1 cellular context compared by ENCODE assay signal in the genomic region with DNA sequence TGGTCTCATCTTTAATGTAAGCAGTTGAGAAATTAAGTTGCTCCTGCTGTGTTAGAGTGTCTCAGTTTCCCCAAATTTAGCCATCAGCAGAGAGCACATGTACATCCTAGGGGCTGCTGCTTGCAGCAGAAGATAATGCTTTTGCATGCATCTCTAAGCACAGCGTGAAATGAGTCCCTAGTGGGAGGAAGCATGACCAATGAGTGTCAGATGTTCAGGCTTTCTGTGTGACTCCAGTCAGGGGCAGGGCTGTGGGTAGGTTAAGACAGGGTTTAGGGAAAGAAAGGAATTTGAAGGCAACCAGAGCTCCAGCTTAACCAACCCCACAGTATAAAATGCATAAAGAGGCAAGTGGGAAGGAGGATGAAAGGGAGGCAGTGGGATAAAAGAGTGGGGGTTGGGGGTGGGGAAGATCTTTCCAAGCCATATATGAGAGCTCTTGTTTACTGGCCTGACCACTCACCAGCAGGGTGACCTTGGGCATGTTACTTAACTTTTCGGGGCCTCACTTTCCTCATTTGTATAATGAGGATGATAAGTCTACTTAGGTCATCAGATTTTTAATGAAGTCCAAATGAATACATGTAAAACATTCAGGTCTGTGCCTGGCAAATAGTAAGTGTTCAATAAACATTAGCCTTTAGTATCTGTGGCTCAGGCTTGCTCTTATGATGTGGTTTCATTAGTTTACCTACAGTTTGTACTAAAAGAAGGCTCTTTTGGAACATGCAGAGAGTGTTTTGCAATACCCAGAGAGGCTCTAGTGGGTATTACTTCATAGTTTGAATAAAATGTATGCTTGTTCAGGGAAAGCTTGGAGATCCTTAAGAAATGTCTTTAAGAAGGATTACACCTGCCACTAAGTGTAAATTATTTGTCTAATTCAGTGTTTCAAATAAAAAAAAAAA.
TF ChIP-seq lines count a peak whose summit lies in the region.

No MANE protein-coding gene starts in this region.

TF ChIP-seq in SK-N-SH, 30 proteins besides CTCF, POLR2A, EP300 and RAD21 (continued from another document):
- TF ChIP-seq FOXJ3 (CRISPR knock-in tag; IDR thresholded peaks at IDR 0.05) (no peak), JUND (IDR thresholded peaks at IDR 0.05) (no peak), EZH2phosphoT487 (IDR thresholded peaks at IDR 0.05; ENCODE audit: borderline replicate concordance, low read depth) (no peak), MXI1 (IDR thresholded peaks at IDR 0.05; ENCODE audit: low read depth, low read length) (no peak), RFX5 (IDR thresholded peaks at IDR 0.05; ENCODE audit: low read length) (no peak)
- TF ChIP-seq, protein P1, sequence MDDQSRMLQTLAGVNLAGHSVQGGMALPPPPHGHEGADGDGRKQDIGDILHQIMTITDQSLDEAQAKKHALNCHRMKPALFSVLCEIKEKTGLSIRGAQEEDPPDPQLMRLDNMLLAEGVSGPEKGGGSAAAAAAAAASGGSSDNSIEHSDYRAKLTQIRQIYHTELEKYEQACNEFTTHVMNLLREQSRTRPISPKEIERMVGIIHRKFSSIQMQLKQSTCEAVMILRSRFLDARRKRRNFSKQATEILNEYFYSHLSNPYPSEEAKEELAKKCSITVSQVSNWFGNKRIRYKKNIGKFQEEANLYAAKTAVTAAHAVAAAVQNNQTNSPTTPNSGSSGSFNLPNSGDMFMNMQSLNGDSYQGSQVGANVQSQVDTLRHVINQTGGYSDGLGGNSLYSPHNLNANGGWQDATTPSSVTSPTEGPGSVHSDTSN (IDR thresholded peaks at IDR 0.05) = no peak
